Comparison of ENCODE assay signal across 18 cellular contexts in genomic region chr3:57194641-57195040, GRCh38. TPM values are rescaled to one million over a fixed set of nuclear protein-coding genes. Genes with fewer than 3 reads are reported as not detected.
DNase-seq lines count a peak whose midpoint lies in the region; ATAC-seq, FAIRE-seq and TF ChIP-seq lines count a peak whose summit lies in the region.
"Had no signal": no experiment of that assay in that cellular context is flagged by ENCODE, and none has a peak within 500 bp of the region (broad histone marks: within the 10 kb centered on the region; RNA-seq: fewer than 3 reads in every experiment).

No MANE protein-coding gene starts in this region.

- H2AFZ ChIP-seq in H1 (ENCODE audit: low read length) (peak overlapping the region; percentile 58; the same call in 1 of the 2 replicates), neural progenitor cell (replicated peaks) (no peak overlapping the region)

- H3K4me3 ChIP-seq in H1 (ENCODE audit: extremely low read depth in 1 of 4, insufficient read depth in 2 of 4, low read depth in 3 of 4, low read length in 4 of 4) (no peak overlapping the region), neural progenitor cell (peak overlapping the region; percentile 4)

- H3K79me2 ChIP-seq in H1 (ENCODE audit: control insufficient read depth in 1 of 2, insufficient read depth in 2 of 2, low read length in 2 of 2) (peaks cover 0 to 17% of the 10 kb centered on the region in 2 experiments; a peak in 2 of 4 replicates), neural progenitor cell (ENCODE audit: low read depth) (peaks cover 46% of the 10 kb centered on the region)

- no peak overlapping the region for H3K4me3 Mint-ChIP-seq in neural progenitor cell
- H3K4me3 Mint-ChIP-seq: CD4-positive, alpha-beta T cell had no signal

- H3K4me1 ChIP-seq in H1 (replicated peaks in 1 of 4; ENCODE audit: control insufficient read depth in 3 of 4, insufficient read depth in 4 of 4, low read length in 3 of 4) (peaks cover 0 to 1% (median under 1%) of the 10 kb centered on the region in 4 experiments; a peak in 3 of 7 replicates), neural progenitor cell (peaks cover 37% of the 10 kb centered on the region)
- H3K4me1 ChIP-seq: BE2C, Caco-2 had no signal

- H3K4me1 Mint-ChIP-seq in neural progenitor cell = peaks cover 8% of the 10 kb centered on the region

- no peak for TF ChIP-seq EP300 in H1 (IDR thresholded peaks at IDR 0.05; ENCODE audit: borderline replicate concordance in 1 of 2, low read depth in 2 of 2, low read length in 2 of 2)

- TF ChIP-seq CTCF in D721Med (IDR thresholded peaks at IDR 0.05; ENCODE audit: insufficient read depth, missing control alignments) = no peak
- TF ChIP-seq CTCF in H1 (IDR thresholded peaks at IDR 0.05; ENCODE audit: control extremely low read depth in 1 of 3, insufficient read depth in 1 of 3, low read depth in 1 of 3, low read length in 3 of 3) = no peak
- TF ChIP-seq CTCF in neural progenitor cell (IDR thresholded peaks at IDR 0.05) = no peak

- H4K8ac ChIP-seq in H1 (ENCODE audit: extremely low read depth, insufficient read depth, low read length) = no peak overlapping the region

- H4K20me1 ChIP-seq in H1 (replicated peaks in 1 of 2; ENCODE audit: control insufficient read depth in 1 of 2, insufficient read depth in 2 of 2, low read length in 2 of 2) (no peaks in the 10 kb centered on the region), neural progenitor cell (ENCODE audit: low read depth) (no peaks in the 10 kb centered on the region)

- no peak overlapping the region for H2BK20ac ChIP-seq in H1 (ENCODE audit: low read length)

- peaks cover 57% of the 10 kb centered on the region for H3F3A ChIP-seq in neural progenitor cell (ENCODE audit: low read depth)

- H3K27me3 ChIP-seq in H1 (replicated peaks in 1 of 4; ENCODE audit: control insufficient read depth in 3 of 4, extremely low read depth in 1 of 4, insufficient read depth in 3 of 4, low read length in 3 of 4) = no peaks in the 10 kb centered on the region; a peak in 1 of 7 replicates
- H3K27me3 ChIP-seq in neural progenitor cell = no peaks in the 10 kb centered on the region
- H3K27me3 ChIP-seq: BE2C had no signal

- H3K27me3 Mint-ChIP-seq in neural progenitor cell (ENCODE audit: insufficient read depth, low read depth) = peaks cover 3% of the 10 kb centered on the region

- H4K5ac ChIP-seq in H1 (ENCODE audit: insufficient read length, low read depth, low read length) = no peak overlapping the region

- H3K79me1 ChIP-seq in H1 (ENCODE audit: low read depth, low read length) = no peaks in the 10 kb centered on the region

- POLR2A ChIA-PET in H1 (lab: Charles Lee; ENCODE audit: partially characterized antibody) = interaction anchor here (0.9 to 1.5 kb wide), 2 partner anchors 30 to 64 kb away, joined by 3 read pairs; no protein-coding TSS in a partner anchor

- CTCF ChIA-PET in H1 (lab: Charles Lee; ENCODE audit: partially characterized antibody) = interaction anchor here (0.9 to 6.5 kb wide), 5 partner anchors 10 to 39 kb away, joined by 3 to 34 read pairs (median 9); no protein-coding TSS in a partner anchor

- H3K36me3 ChIP-seq in H1 (ENCODE audit: control insufficient read depth in 2 of 4, insufficient read depth in 4 of 4, low read length in 3 of 4) (no peaks in the 10 kb centered on the region; a peak in 1 of 8 replicates), neural progenitor cell (no peaks in the 10 kb centered on the region)
- H3K36me3 ChIP-seq: BE2C had no signal

- DNase-seq in D721Med (ENCODE audit: insufficient read length, low spot score) (no peak), GM12891 (ENCODE audit: insufficient read length, low spot score) (no peak), H1 (ENCODE audit: low read depth in 1 of 2, low spot score in 2 of 2) (no peak), neural progenitor cell (ENCODE audit: low spot score) (peak; percentile 72), HuH-7.5 (ENCODE audit: low spot score) (no peak)
- no peak for DNase-seq in activated CD4-positive, alpha-beta T cell treated with anti-CD3 and anti-CD28 coated beads for 4 hours
- DNase-seq: ACHN; BE2C; C1 segment of cervical spinal cord; Caco-2; CD4-positive, alpha-beta T cell; DMS153; DMS79; GDM1; HCEC 1CT had no signal

- no peaks in the 10 kb centered on the region for H3K36me3 Mint-ChIP-seq in neural progenitor cell

- H2BK15ac ChIP-seq in H1 (ENCODE audit: low read length) = no peak overlapping the region

- H4K91ac ChIP-seq in H1 (replicated peaks; ENCODE audit: insufficient read length, low read length) = no peak overlapping the region

- H3K27ac ChIP-seq in H1 (ENCODE audit: low read depth, low read length) (no peak overlapping the region), neural progenitor cell (peak overlapping the region; percentile 47)

- no peak overlapping the region for H3K14ac ChIP-seq in H1 (ENCODE audit: insufficient read length)

- H2BK120ac ChIP-seq in H1 (replicated peaks; ENCODE audit: low read depth, low read length) = no peak overlapping the region

- H3K9ac ChIP-seq in H1 (replicated peaks in 1 of 4; ENCODE audit: extremely low read depth in 1 of 4, low read depth in 3 of 4, low read length in 3 of 4) (no peak overlapping the region), neural progenitor cell (no peak overlapping the region)

- no peak overlapping the region for H3K23ac ChIP-seq in H1 (ENCODE audit: insufficient read length)

- WGBS in H1 (ENCODE audit: extremely low coverage in 1 of 2, insufficient coverage in 1 of 2, insufficient read length in 1 of 2, insufficient replicate concordance in 2 of 2, low coverage in 1 of 2, low lambda C conversion rate in 2 of 2, missing lambda C conversion rate in 1 of 2), 2 experiments = 92% methylated on average over 4 of the region's 4 CpGs; no CpG with 5 or more reads in 1 of the 2 experiments

- no peak overlapping the region for H3K18ac ChIP-seq in H1 (ENCODE audit: extremely low read depth, low read length)

- H3K4ac ChIP-seq in H1 (replicated peaks; ENCODE audit: insufficient read length, low read depth, low read length) = peak overlapping the region; percentile 57

- no peak overlapping the region for H2BK5ac ChIP-seq in H1 (ENCODE audit: low read depth, low read length)

- H3K23me2 ChIP-seq in H1 (ENCODE audit: low read depth, low read length) = peaks cover 1% of the 10 kb centered on the region; the same call in 1 of the 2 replicates

- FAIRE-seq in D721Med (lab: Jason Lieb, UNC) (peak; percentile 11), GM12891 (lab: Jason Lieb, UNC) (peak; percentile 13), H1 (lab: Jason Lieb, UNC) (no peak)
- FAIRE-seq: H54 had no signal

- TF ChIP-seq POLR2A in GM12891 (IDR thresholded peaks at IDR 0.05; ENCODE audit: low read depth, low read length) = no peak
- no peak for TF ChIP-seq POLR2A in H1 (IDR thresholded peaks at IDR 0.05; ENCODE audit: control extremely low read depth in 1 of 2, low read depth in 2 of 2, low read length in 2 of 2)

- H3K9me3 ChIP-seq in H1 (ENCODE audit: insufficient read depth in 2 of 2, low read depth in 1 of 2, low read length in 1 of 2) = no peaks in the 10 kb centered on the region
- H3K9me3 ChIP-seq in neural progenitor cell (ENCODE audit: low read depth) = no peaks in the 10 kb centered on the region
- H3K9me3 ChIP-seq: BE2C, Caco-2 had no signal

- H3K9me3 Mint-ChIP-seq in neural progenitor cell = no peaks in the 10 kb centered on the region
- H3K9me3 Mint-ChIP-seq: CD4-positive, alpha-beta T cell had no signal

- no peak for TF ChIP-seq RAD21 in H1 (IDR thresholded peaks at IDR 0.05 in 1 of 2, conservative IDR thresholded peaks at IDR 0.05 in 1 of 2; ENCODE audit: low read depth in 2 of 2, low read length in 2 of 2)

- H3K4me2 ChIP-seq in H1 (ENCODE audit: insufficient read depth in 1 of 2, low read depth in 2 of 2, low read length in 2 of 2) (no peak overlapping the region), neural progenitor cell (peak overlapping the region; percentile 79)

- no peak overlapping the region for H3K56ac ChIP-seq in H1 (replicated peaks; ENCODE audit: insufficient read length, low read depth, low read length)

- H3K27ac Mint-ChIP-seq in neural progenitor cell = no peak overlapping the region
- H3K27ac Mint-ChIP-seq: CD4-positive, alpha-beta T cell had no signal

- H2BK12ac ChIP-seq in H1 (ENCODE audit: low read depth, low read length) = 0 out of 2 replicates have a peak overlapping the region, but pooled peaks have one; percentile 55

- ATAC-seq in GM21515 (IDR thresholded peaks at IDR 0.05; ENCODE audit: unreplicated experiment) = no peak

- no peak overlapping the region for H2AK5ac ChIP-seq in H1 (ENCODE audit: low read depth, low read length)

RNA-seq across cellular contexts. Expression of gene HESX1, which starts 5.1 kb away (rescaled TPM):
- polyA plus RNA-seq in GM12891 (2012; ENCODE audit: low read depth, missing spikeins) = 3.5 TPM
- 9.0 and 12.0 TPM in 2 replicates for total RNA-seq in H1 (2021; fragmentation: NEBNext Ultra II Directional; extraction: Animal tissue kit (Norgen Biotek cat#: 25700))
- polyA plus RNA-seq in H1 (2011; rRNA removed) = 5.5 and 7.1 TPM in 2 replicates
- polyA plus RNA-seq in H1 (2011; cell fraction: cytosol; rRNA removed) = 7.9 TPM
- 3.4 TPM for polyA plus RNA-seq in H1 (2011; cell fraction: nucleus; rRNA removed)
- polyA plus RNA-seq in H1 (2012, experiment 1 of 2) = 5.3 to 12.9 TPM (median 5.7 TPM) in 4 replicates
- 2.7 TPM for polyA plus RNA-seq in H1 (2012, experiment 2 of 2)
- polyA plus RNA-seq in H1 (2013, experiment 1 of 2) = 7.4 TPM
- 7.3 TPM for polyA plus RNA-seq in H1 (2013, experiment 2 of 2)
- polyA minus RNA-seq in H1 (2011; rRNA and poly(A)+ RNA removed) = 3.6 and 3.9 TPM in 2 replicates
- polyA minus RNA-seq in H1 (2011; cell fraction: cytosol; rRNA and poly(A)+ RNA removed) = 3.0 TPM
- polyA minus RNA-seq in H1 (2011; cell fraction: nucleus; rRNA and poly(A)+ RNA removed) = 4.4 TPM
- total RNA-seq in neural progenitor cell (ENCODE audit: low replicate concordance) = 42.1 and 50.6 TPM in 2 replicates
- total RNA-seq: HT-29 had no signal

RNA-seq across cellular contexts. Expression of gene IL17RD, which starts 29.5 kb away (rescaled TPM):
- 0.08 TPM for polyA plus RNA-seq in GM12891 (2012; ENCODE audit: low read depth, missing spikeins)
- 41.3 and 48.9 TPM in 2 replicates for total RNA-seq in H1 (2021; fragmentation: NEBNext Ultra II Directional; extraction: Animal tissue kit (Norgen Biotek cat#: 25700))
- 10.9 and 15.4 TPM in 2 replicates for polyA plus RNA-seq in H1 (2011; rRNA removed)
- 10.1 TPM for polyA plus RNA-seq in H1 (2011; cell fraction: cytosol; rRNA removed)
- polyA plus RNA-seq in H1 (2011; cell fraction: nucleus; rRNA removed) = 28.2 TPM
- 9.5 to 14.9 TPM (median 12.6 TPM) in 4 replicates for polyA plus RNA-seq in H1 (2012, experiment 1 of 2)
- polyA plus RNA-seq in H1 (2012, experiment 2 of 2) = 2.0 TPM
- polyA plus RNA-seq in H1 (2013, experiment 1 of 2) = 50.8 TPM
- 58.0 TPM for polyA plus RNA-seq in H1 (2013, experiment 2 of 2)
- polyA minus RNA-seq in H1 (2011; rRNA and poly(A)+ RNA removed) = 39.3 and 40.6 TPM in 2 replicates
- 19.2 TPM for polyA minus RNA-seq in H1 (2011; cell fraction: cytosol; rRNA and poly(A)+ RNA removed)
- polyA minus RNA-seq in H1 (2011; cell fraction: nucleus; rRNA and poly(A)+ RNA removed) = 33.9 TPM
- total RNA-seq in neural progenitor cell (ENCODE audit: low replicate concordance) = 26.1 and 33.6 TPM in 2 replicates
- total RNA-seq: CD4-positive, alpha-beta T cell had no signal

RNA-seq across cellular contexts. Expression of gene APPL1, which starts 32.9 kb away (rescaled TPM):
- polyA plus RNA-seq in GM12891 (2012; ENCODE audit: low read depth, missing spikeins) = 21.5 TPM
- 30.7 and 34.4 TPM in 2 replicates for total RNA-seq in H1 (2021; fragmentation: NEBNext Ultra II Directional; extraction: Animal tissue kit (Norgen Biotek cat#: 25700))
- 5.9 and 9.4 TPM in 2 replicates for polyA plus RNA-seq in H1 (2011; rRNA removed)
- 9.1 TPM for polyA plus RNA-seq in H1 (2011; cell fraction: cytosol; rRNA removed)
- 13.0 TPM for polyA plus RNA-seq in H1 (2011; cell fraction: nucleus; rRNA removed)
- 9.3 to 22.5 TPM (median 12.6 TPM) in 4 replicates for polyA plus RNA-seq in H1 (2012, experiment 1 of 2)
- 0.76 TPM for polyA plus RNA-seq in H1 (2012, experiment 2 of 2)
- polyA plus RNA-seq in H1 (2013, experiment 1 of 2) = 25.9 TPM
- 28.4 TPM for polyA plus RNA-seq in H1 (2013, experiment 2 of 2)
- polyA minus RNA-seq in H1 (2011; rRNA and poly(A)+ RNA removed) = 36.2 and 40.6 TPM in 2 replicates
- polyA minus RNA-seq in H1 (2011; cell fraction: cytosol; rRNA and poly(A)+ RNA removed) = 24.8 TPM
- 68.4 TPM for polyA minus RNA-seq in H1 (2011; cell fraction: nucleus; rRNA and poly(A)+ RNA removed)
- total RNA-seq in neural progenitor cell (ENCODE audit: low replicate concordance) = 29.0 and 42.3 TPM in 2 replicates
